Comparison of ENCODE assay signal across 8 cellular contexts in genomic region chr6:26322645-26323482, GRCh38. TPM values are rescaled to one million over a fixed set of nuclear protein-coding genes. Genes with fewer than 3 reads are reported as not detected.
DNase-seq lines count a peak whose midpoint lies in the region; ATAC-seq and TF ChIP-seq lines count a peak whose summit lies in the region.

No MANE protein-coding gene starts in this region.

- intact Hi-C loops in adrenal gland (cut with DNase I) (no loop called here), left ventricle myocardium superior (cut with micrococcal nuclease) (no loop called here), sciatic nerve (cut with DNase I) (no loop called here)

- TF ChIP-seq POLR2A in adrenal gland (IDR thresholded peaks at IDR 0.05): no peak

- WGBS in adrenal gland, 4 donors: 53 to 56% (median 54%) methylated on average over 21 of the region's 21 CpGs

- peak overlapping the region in 1 of 5 donors; percentile 33 for H3K27ac ChIP-seq in adrenal gland

- peaks cover 16% of the 10 kb centered on the region for H3K27me3 ChIP-seq in adrenal gland

- H3K4me3 ChIP-seq in AG09309 (ENCODE audit: control insufficient read depth, low read depth, low read length) (peak overlapping the region; percentile 59), adrenal gland (peak overlapping the region in 1 of 4 donors; percentile 53)

- no peaks in the 10 kb centered on the region for H3K9me3 ChIP-seq in adrenal gland (replicated peaks in 1 of 3)

- TF ChIP-seq CTCF in AG09309 (IDR thresholded peaks at IDR 0.05; ENCODE audit: control insufficient read depth, insufficient read depth, low read depth, low read length, missing control alignments): no peak
- TF ChIP-seq CTCF in adrenal gland (IDR thresholded peaks at IDR 0.05): no peak

- DNase-seq in AG09309 (ENCODE audit: low read depth): peak; percentile 84
- DNase-seq in M059J (ENCODE audit: low read depth): peak; percentile 96
- DNase-seq in SIG-M5 treated with dmso at 0.1 percent for 504 hours (lab: John Stamatoyannopoulos, UW; ENCODE audit: unreplicated experiment): peak; percentile 82
- DNase-seq in adrenal gland: peak; percentile 33 to 74 (median 66)
- no peak for DNase-seq in left ventricle myocardium superior
- no peak for DNase-seq in sciatic nerve (ENCODE audit: low spot score)

- ATAC-seq in GM18870 (IDR thresholded peaks at IDR 0.05; ENCODE audit: unreplicated experiment) (peak; percentile 39), left ventricle myocardium superior (peak; percentile 83), sciatic nerve (peak; percentile 94), GM18861 (IDR thresholded peaks at IDR 0.05; ENCODE audit: unreplicated experiment) (no peak)

- no peaks in the 10 kb centered on the region for H3K36me3 ChIP-seq in adrenal gland (replicated peaks in 1 of 2)

- peaks cover 0 to 6% of the 10 kb centered on the region in 2 donors for H3K4me1 ChIP-seq in adrenal gland (replicated peaks in 1 of 2)

RNA-seq across cellular contexts. Expression of gene BTN3A2, which starts 42.1 kb away (rescaled TPM):
- total RNA-seq in M059J (2014; rRNA removed; shearing (Covaris generic)): 55.2 and 56.8 TPM in 2 replicates
- total RNA-seq in adrenal gland (10 to 100 TPM; 31.4 to 95.3 (median 54.1) TPM), left ventricle myocardium superior (15.5 TPM), sciatic nerve (35.8 TPM)
- polyA plus RNA-seq in adrenal gland: 10 to 100 TPM; 30.4 to 33.7 (median 31.4) TPM

Comparison
In these comparisons a context has a peak if more than half of its experiments do, and no peak if none do; other contexts are left out.
1. DNase-seq: peak in AG09309 (single experiment), M059J (single experiment), SIG-M5 treated with dmso at 0.1 percent for 504 hours (single experiment) and adrenal gland (7 of 7); none in left ventricle myocardium superior (single experiment) and sciatic nerve (single experiment).